In the genomic region with DNA sequence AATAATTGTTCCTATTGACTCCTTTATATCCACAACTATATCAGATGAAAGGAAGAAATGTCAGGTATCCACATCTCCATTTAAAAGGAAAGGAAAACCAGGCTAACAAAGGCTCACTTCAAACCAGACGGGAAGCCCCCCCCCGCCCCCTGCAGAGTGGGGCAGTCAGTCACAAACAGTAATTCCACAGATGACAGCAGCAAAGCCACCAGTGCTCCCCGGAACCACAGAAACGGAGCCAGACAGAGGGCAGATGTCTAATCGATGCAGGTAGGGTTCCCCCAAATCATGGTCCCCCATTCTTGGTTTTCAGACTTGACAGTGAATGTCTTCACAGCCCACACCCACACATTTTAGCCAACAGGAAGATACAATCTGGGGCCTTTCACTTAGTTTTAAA, we compare ENCODE assay signal across 8 cellular contexts.
DNase-seq lines count a peak whose midpoint lies in the region; ATAC-seq and TF ChIP-seq lines count a peak whose summit lies in the region.

No MANE protein-coding gene starts in this region.

- TF ChIP-seq CTCF in GM13976 (IDR thresholded peaks at IDR 0.05; ENCODE audit: borderline replicate concordance, control extremely low read depth, extremely low read depth, insufficient read depth, missing control alignments) (no peak), PC-3 (conservative IDR thresholded peaks at IDR 0.05; ENCODE audit: low read depth, low read length) (no peak), astrocyte of the spinal cord (IDR thresholded peaks at IDR 0.05; ENCODE audit: low read depth, low read length) (no peak)

- no peak; the same call in 1 of the 2 replicates for ATAC-seq in PC-3
- no peak for ATAC-seq in sciatic nerve

- in situ Hi-C loops in GM13976 (cut with MboI; ENCODE audit: low sequenced_read_pairs, unreplicated experiment) (no loop called here), astrocyte of the spinal cord (cut with HindIII; ENCODE audit: low sequenced_read_pairs) (no loop called here)

- peak overlapping the region; percentile 96 for H3K27ac ChIP-seq in PC-3 (ENCODE audit: low read length)

- DNase-seq in GM13976 (ENCODE audit: low spot score) (peak; percentile 73), H7 (peak; percentile 90), PC-3 (no peak), astrocyte of the spinal cord (ENCODE audit: low read depth, low spot score) (peak; percentile 50), sciatic nerve (ENCODE audit: low spot score) (peak; percentile 46), NAMALWA (ENCODE audit: low spot score) (no peak), NCI-H2081 treated with DMSO at 0.1 percent for 48 hours (lab: John Stamatoyannopoulos, UW) (no peak), 8988T (no peak)

- BruUV-seq in PC-3 (replicated peaks; lab: Mats Ljungman, UMichigan): TSS peak; percentile 33

- no peaks in the 10 kb centered on the region for H3K27me3 ChIP-seq in H7 (ENCODE audit: control insufficient read depth, insufficient read depth, low read length)
- H3K27me3 ChIP-seq in PC-3 (ENCODE audit: low read length): no peaks in the 10 kb centered on the region

- CTCF ChIA-PET in PC-3 (lab: Charles Lee): interaction anchor here (1.1 kb wide), 1 partner anchor 122 kb away, joined by 3 read pairs; no protein-coding TSS in a partner anchor

- peaks cover 32% of the 10 kb centered on the region for H3K4me1 ChIP-seq in PC-3 (ENCODE audit: insufficient read depth, low read length)

- no peaks in the 10 kb centered on the region for H4K20me1 ChIP-seq in PC-3 (ENCODE audit: low read length)

- peak overlapping the region; percentile 84 for H3K9ac ChIP-seq in PC-3 (ENCODE audit: low read length)

- H3K9me3 ChIP-seq in PC-3 (ENCODE audit: low read length): no peaks in the 10 kb centered on the region

- peaks cover 61% of the 10 kb centered on the region for H3K79me2 ChIP-seq in PC-3 (ENCODE audit: low read length)

- peaks cover 12% of the 10 kb centered on the region for H3K36me3 ChIP-seq in H7 (replicated peaks; ENCODE audit: control insufficient read depth, insufficient read depth, low read length)
- peaks cover 21% of the 10 kb centered on the region for H3K36me3 ChIP-seq in PC-3 (ENCODE audit: low read depth, low read length)

- intact Hi-C loops in PC-3 (cut with micrococcal nuclease): no loop called here
- intact Hi-C loops in sciatic nerve (cut with DNase I): no loop called here

- peak overlapping the region; percentile 76 for H3K4me2 ChIP-seq in PC-3 (ENCODE audit: low read length)

- POLR2A ChIA-PET in PC-3 (lab: Charles Lee; ENCODE audit: unreplicated experiment): interaction anchor here (0.6 kb wide), 1 partner anchor 9 kb away, joined by 3 read pairs; no protein-coding TSS in a partner anchor

- H2AFZ ChIP-seq in PC-3 (ENCODE audit: low read length): no peak overlapping the region

- H3F3A ChIP-seq in PC-3 (ENCODE audit: low read length, unreplicated experiment): peaks cover 4% of the 10 kb centered on the region

- no peak overlapping the region for H3K4me3 ChIP-seq in H7 (ENCODE audit: insufficient read depth, low read depth, low read length)
- H3K4me3 ChIP-seq in PC-3 (ENCODE audit: low read length): 0 out of 2 replicates have a peak overlapping the region, but pooled peaks have one; percentile 24
- H3K4me3 ChIP-seq in astrocyte of the spinal cord (ENCODE audit: low read depth, low read length): no peak overlapping the region

- no peaks in the 10 kb centered on the region for H3K9me2 ChIP-seq in PC-3 (replicated peaks; ENCODE audit: low read length)

Comparison
In these comparisons a context has a peak if more than half of its experiments do, and no peak if none do; other contexts are left out.
1. DNase-seq: peak in GM13976 (single experiment), H7 (single experiment), astrocyte of the spinal cord (single experiment) and sciatic nerve (single experiment); none in PC-3 (single experiment), NAMALWA (single experiment), NCI-H2081 treated with DMSO at 0.1 percent for 48 hours (single experiment) and 8988T (single experiment).